In the genomic region with DNA sequence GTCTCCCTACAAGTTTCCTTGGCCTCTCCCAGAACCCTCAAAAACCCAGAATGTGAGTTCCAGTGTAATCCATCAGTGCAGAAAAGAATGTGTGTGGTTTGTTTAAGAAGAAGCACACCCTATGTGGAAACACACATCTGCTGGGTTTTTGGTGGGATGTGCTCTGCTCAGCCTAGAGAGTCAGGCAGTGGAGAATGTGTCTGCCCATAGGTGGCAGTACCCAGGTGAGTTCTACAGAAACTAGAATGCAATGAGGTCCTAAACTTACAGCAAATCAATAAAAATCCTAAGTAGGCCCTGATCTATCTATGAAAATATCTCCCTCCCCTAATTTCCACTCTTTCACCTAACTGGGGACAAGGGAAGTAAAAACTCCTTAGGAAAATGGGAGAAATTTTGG, we compare ENCODE assay signal across 14 cellular contexts.
A peak's percentile ranks its signal among the peaks of the same experiment; 100 is the strongest.
DNase-seq lines count a peak whose midpoint lies in the region; ATAC-seq, FAIRE-seq and TF ChIP-seq lines count a peak whose summit lies in the region.
"Had no signal": no experiment of that assay in that cellular context is flagged by ENCODE, and none has a peak within 500 bp of the region (broad histone marks: within the 10 kb centered on the region; RNA-seq: fewer than 3 reads in every experiment).

No MANE protein-coding gene starts in this region.

- H3K36me3 Mint-ChIP-seq in H9 (ENCODE audit: insufficient read depth in 1 of 3, low read depth in 3 of 3), result no peaks in the 10 kb centered on the region

- H3K36me3 ChIP-seq in DOHH2 (ENCODE audit: control insufficient read depth, low read length), result no peaks in the 10 kb centered on the region
- H3K36me3 ChIP-seq in RWPE2 (ENCODE audit: low read depth), result no peaks in the 10 kb centered on the region
- no peaks in the 10 kb centered on the region for H3K36me3 ChIP-seq in keratinocyte (ENCODE audit: control insufficient read depth in 2 of 2, extremely low read depth in 1 of 2, insufficient read depth in 2 of 2, low read length in 2 of 2)

- no peaks in the 10 kb centered on the region for H3F3A ChIP-seq in DOHH2 (ENCODE audit: control insufficient read depth, insufficient read depth)

- H3K4me1 Mint-ChIP-seq in H9, result peaks cover 6% of the 10 kb centered on the region in 2 experiments; a peak in 2 of 4 replicates

- no peak overlapping the region for H2BK12ac ChIP-seq in H9 (ENCODE audit: insufficient read length, low read depth, low read length)

- H3K4me3 ChIP-seq in DOHH2 (ENCODE audit: low read length) (no peak overlapping the region), RWPE2 (ENCODE audit: severe bottlenecking) (no peak overlapping the region), keratinocyte (ENCODE audit: control insufficient read depth in 2 of 3, extremely low read depth in 1 of 3, insufficient read depth in 2 of 3, low read depth in 1 of 3, low read length in 3 of 3) (no peak overlapping the region)

- H2AFZ ChIP-seq in H9 (ENCODE audit: low read length) (no peak overlapping the region), keratinocyte (ENCODE audit: control insufficient read depth, low read length) (no peak overlapping the region)

- no peak overlapping the region for H3K9ac ChIP-seq in H9 (ENCODE audit: extremely low read depth, insufficient read length, low read length)
- no peak overlapping the region for H3K9ac ChIP-seq in keratinocyte (ENCODE audit: control insufficient read depth, extremely low read depth, insufficient read depth, low read length)

- H3T11ph ChIP-seq in H9 (ENCODE audit: low read length), result no peak overlapping the region

- no peak overlapping the region; the same call in 1 of the 2 replicates for H2BK15ac ChIP-seq in H9 (ENCODE audit: low read depth, low read length)

- TF ChIP-seq CTCF in DOHH2 (IDR thresholded peaks at IDR 0.05; ENCODE audit: low read depth, low read length, poor library complexity, severe bottlenecking), result peak; percentile 42
- TF ChIP-seq CTCF in H9 (conservative IDR thresholded peaks at IDR 0.05), result peak; percentile 55
- TF ChIP-seq CTCF in RWPE2 (IDR thresholded peaks at IDR 0.05; ENCODE audit: poor library complexity, severe bottlenecking), result peak; percentile 25
- TF ChIP-seq CTCF in keratinocyte (optimal IDR thresholded peaks at IDR 0.05 in 1 of 3, IDR thresholded peaks at IDR 0.05 in 1 of 3, conservative IDR thresholded peaks at IDR 0.05 in 1 of 3; ENCODE audit: extremely low read depth in 1 of 3, insufficient read depth in 2 of 3, low read length in 3 of 3), result peak in 2 of 3 experiments; percentile 31 to 42

- no peak overlapping the region for H4K8ac ChIP-seq in H9 (replicated peaks; ENCODE audit: insufficient read length, low read depth, low read length)

- H3K27ac Mint-ChIP-seq in H9, result no peak overlapping the region

- no peaks in the 10 kb centered on the region for H3K23me2 ChIP-seq in H9 (ENCODE audit: insufficient read length, low read depth, low read length, poor library complexity, severe bottlenecking)

- no peak overlapping the region for H4K91ac ChIP-seq in H9 (ENCODE audit: insufficient read length, low read depth, low read length)

- H2BK20ac ChIP-seq in H9 (ENCODE audit: low read depth, low read length, poor library complexity, severe bottlenecking), result no peak overlapping the region

- H3K27ac ChIP-seq in DOHH2 (ENCODE audit: low read depth, low read length) (no peak overlapping the region), H9 (ENCODE audit: insufficient read length, low read depth, low read length) (no peak overlapping the region), RWPE2 (ENCODE audit: poor library complexity, severe bottlenecking) (no peak overlapping the region), keratinocyte (ENCODE audit: control insufficient read depth, insufficient read depth, low read length) (no peak overlapping the region), substantia nigra (ENCODE audit: low read depth, low read length, poor library complexity, severe bottlenecking) (no peak overlapping the region)

- H3K79me1 ChIP-seq in H9 (ENCODE audit: insufficient read depth, low read depth, low read length, poor library complexity, severe bottlenecking), result no peaks in the 10 kb centered on the region

- no peaks in the 10 kb centered on the region for H3K9me1 ChIP-seq in keratinocyte (ENCODE audit: control insufficient read depth, extremely low read depth, insufficient read depth, low read length)

- H3K56ac ChIP-seq in H9 (ENCODE audit: insufficient read length, low read depth, low read length), result no peak overlapping the region

- H4K5ac ChIP-seq in H9 (ENCODE audit: insufficient read length, low read depth, low read length), result no peak overlapping the region

- H3K27me3 ChIP-seq in DOHH2 (ENCODE audit: control insufficient read depth, low read length), result no peaks in the 10 kb centered on the region; the same call in 1 of the 2 replicates
- no peaks in the 10 kb centered on the region for H3K27me3 ChIP-seq in H9 (ENCODE audit: insufficient read depth, low read length)
- H3K27me3 ChIP-seq in RWPE2 (ENCODE audit: insufficient read depth, poor library complexity, severe bottlenecking), result no peaks in the 10 kb centered on the region
- H3K27me3 ChIP-seq in keratinocyte (ENCODE audit: control insufficient read depth, extremely low read depth, insufficient read depth, low read length), result no peaks in the 10 kb centered on the region

- H3K79me2 ChIP-seq in DOHH2 (ENCODE audit: control insufficient read depth, low read length) (no peaks in the 10 kb centered on the region), H9 (ENCODE audit: insufficient read depth, low read length) (no peaks in the 10 kb centered on the region), keratinocyte (ENCODE audit: control insufficient read depth, insufficient read depth, low read length) (no peaks in the 10 kb centered on the region)

- H3K14ac ChIP-seq in H9 (ENCODE audit: insufficient read depth, low read length), result no peak overlapping the region

- H3K4me1 ChIP-seq in DOHH2 (ENCODE audit: control insufficient read depth, low read length), result no peaks in the 10 kb centered on the region
- no peaks in the 10 kb centered on the region for H3K4me1 ChIP-seq in H9 (ENCODE audit: insufficient read depth, low read length)
- H3K4me1 ChIP-seq in RWPE2 (ENCODE audit: insufficient read depth, poor library complexity, severe bottlenecking), result no peaks in the 10 kb centered on the region
- H3K4me1 ChIP-seq in keratinocyte (ENCODE audit: control insufficient read depth, extremely low read depth, insufficient read depth, low read length), result no peaks in the 10 kb centered on the region

- DNase-seq in H9, result no peak
- DNase-seq in RWPE2 (ENCODE audit: low spot score), result no peak
- no peak for DNase-seq in keratinocyte (ENCODE audit: low read depth, low spot score)
- DNase-seq in substantia nigra (lab: John Stamatoyannopoulos, UW), result no peak
- DNase-seq in medulla oblongata (ENCODE audit: extremely low spot score), result no peak
- no peak for DNase-seq in NCI-H2171 treated with DMSO at 0.1 percent for 48 hours (lab: John Stamatoyannopoulos, UW)
- DNase-seq: COR-L47, H7, NCI-H187 treated with DMSO at 0.1 percent for 48 hours, NCI-H446, NCI-H69 had no signal

- H2BK5ac ChIP-seq in H9 (ENCODE audit: insufficient read length, low read length), result no peak overlapping the region

- H3K4me2 ChIP-seq in DOHH2 (ENCODE audit: low read length) (no peak overlapping the region), H9 (ENCODE audit: insufficient read depth, insufficient read length, low read length) (no peak overlapping the region), keratinocyte (ENCODE audit: control insufficient read depth, extremely low read depth, insufficient read depth, low read depth, low read length) (no peak overlapping the region)

- H3K9me2 ChIP-seq in DOHH2 (replicated peaks; ENCODE audit: control insufficient read depth, low read length), result no peaks in the 10 kb centered on the region

- H3K9me3 ChIP-seq in DOHH2 (ENCODE audit: control insufficient read depth, insufficient read depth, low read length), result no peaks in the 10 kb centered on the region
- no peaks in the 10 kb centered on the region for H3K9me3 ChIP-seq in H9 (ENCODE audit: control insufficient read depth, low read depth, low read length)
- H3K9me3 ChIP-seq in RWPE2 (ENCODE audit: severe bottlenecking), result no peaks in the 10 kb centered on the region
- no peaks in the 10 kb centered on the region for H3K9me3 ChIP-seq in keratinocyte (ENCODE audit: control insufficient read depth, low read depth, low read length)

- no peaks in the 10 kb centered on the region for H4K20me1 ChIP-seq in DOHH2 (ENCODE audit: control insufficient read depth, insufficient read depth, low read depth, low read length)
- H4K20me1 ChIP-seq in H9 (ENCODE audit: control insufficient read depth, insufficient read depth, insufficient read length), result no peaks in the 10 kb centered on the region
- no peaks in the 10 kb centered on the region for H4K20me1 ChIP-seq in keratinocyte (ENCODE audit: control insufficient read depth, extremely low read depth, insufficient read depth, low read length)

- no peak overlapping the region for H2AK5ac ChIP-seq in H9 (ENCODE audit: insufficient read length, low read length)

- H3K4ac ChIP-seq in H9 (ENCODE audit: low read depth, low read length), result no peak overlapping the region

- FAIRE-seq in keratinocyte (lab: Jason Lieb, UNC), result no peak
- FAIRE-seq: GM12891 had no signal

- H3K23ac ChIP-seq in H9 (ENCODE audit: insufficient read length, low read depth, low read length), result no peak overlapping the region

- H3K18ac ChIP-seq in H9 (ENCODE audit: insufficient read length, low read depth, low read length), result no peak overlapping the region

- H3K27me3 Mint-ChIP-seq in H9 (ENCODE audit: low read depth), result no peaks in the 10 kb centered on the region

- dilution Hi-C loops in keratinocyte (cut with MboI; ENCODE audit: extremely low pct_ligation_motif_present, low sequenced_read_pairs), result no loop called here

- no peak overlapping the region for H2BK120ac ChIP-seq in H9 (ENCODE audit: low read depth, low read length, poor library complexity, severe bottlenecking)

- H3K9me3 Mint-ChIP-seq in H9, result no peaks in the 10 kb centered on the region

- no peak for ATAC-seq in RWPE2 (ENCODE audit: low read depth)
- ATAC-seq: Right ventricle myocardium inferior had no signal

- H3K4me3 Mint-ChIP-seq in H9, result no peak overlapping the region
